In the genomic region with DNA sequence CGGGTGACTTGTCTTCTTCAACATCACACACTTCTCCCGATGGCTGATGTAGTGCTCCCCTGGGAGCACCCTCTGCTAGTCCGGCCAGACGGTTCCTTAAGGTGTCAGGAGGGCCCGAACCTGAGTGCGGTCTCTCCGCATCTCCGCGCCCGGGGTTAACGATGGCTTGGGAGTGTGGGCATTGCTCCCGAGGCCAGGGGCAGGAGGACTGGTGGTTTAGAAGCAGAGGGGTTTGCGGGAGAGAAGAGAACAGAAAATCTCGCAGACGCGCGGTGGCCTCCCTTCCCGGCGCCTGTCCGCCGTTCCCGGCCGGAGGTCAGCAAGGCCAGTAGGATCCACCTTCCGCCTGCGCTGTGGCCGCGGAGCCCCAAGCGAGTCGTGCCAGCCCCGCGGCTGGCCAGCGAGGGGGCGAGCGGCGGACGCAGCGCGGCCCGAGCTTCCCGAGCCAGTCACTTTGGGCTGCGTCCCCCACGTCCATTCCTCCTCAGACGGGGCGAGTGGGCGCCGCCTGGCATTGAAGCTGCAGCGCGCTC, we compare ENCODE assay signal across 8 cellular contexts. TPM values are rescaled to one million over a fixed set of nuclear protein-coding genes. Genes with fewer than 3 reads are reported as not detected.
A peak's percentile ranks its signal among the peaks of the same experiment; 100 is the strongest.
DNase-seq lines count a peak whose midpoint lies in the region; ATAC-seq and TF ChIP-seq lines count a peak whose summit lies in the region.

No MANE protein-coding gene starts in this region.

- no peak for TF ChIP-seq RAD21 in liver (IDR thresholded peaks at IDR 0.05)

- H3K36me3 ChIP-seq in ACC112 (ENCODE audit: insufficient read depth, low read length) (no peaks in the 10 kb centered on the region), liver (ENCODE audit: control insufficient read depth in 4 of 4, insufficient read depth in 3 of 4, low read depth in 1 of 4, low read length in 3 of 4) (peaks cover 2 to 15% (median 7%) of the 10 kb centered on the region in 4 donors), thymus (ENCODE audit: control insufficient read depth, insufficient read depth) (no peaks in the 10 kb centered on the region)

- peaks cover 3 to 5% of the 10 kb centered on the region in 2 donors for H3K36me3 Mint-ChIP-seq in CD14-positive monocyte

- no peak for TF ChIP-seq CTCF in cardiac fibroblast (IDR thresholded peaks at IDR 0.05; ENCODE audit: low read depth, low read length)
- no peak for TF ChIP-seq CTCF in liver (IDR thresholded peaks at IDR 0.05; ENCODE audit: low read depth, low read length, missing input control)
- TF ChIP-seq CTCF in CD14-positive monocyte (IDR thresholded peaks at IDR 0.05): no peak

- H3K9ac ChIP-seq in liver (ENCODE audit: low read depth in 1 of 2, low read length in 2 of 2): peak overlapping the region; percentile 96 to 99

- intact Hi-C loops in CD14-positive monocyte (cut with micrococcal nuclease): no loop called here

- 2% methylated on average over 48 of the region's 48 CpGs for WGBS in liver
- 3% methylated on average over 48 of the region's 48 CpGs for WGBS in thymus

- H3K27ac ChIP-seq in ACC112 (ENCODE audit: low read depth, low read length) (no peak overlapping the region), liver (ENCODE audit: low read depth in 1 of 2, low read length in 2 of 2) (peak overlapping the region; percentile 95 to 98), thymus (ENCODE audit: low read depth) (no peak overlapping the region)

- H3K4me1 Mint-ChIP-seq in CD14-positive monocyte: peaks cover 17% of the 10 kb centered on the region

- H3K4me1 ChIP-seq in ACC112 (ENCODE audit: control insufficient read depth, insufficient read depth, low read length, unreplicated experiment) (peaks cover 12% of the 10 kb centered on the region), liver (ENCODE audit: control insufficient read depth in 4 of 4, insufficient read depth in 4 of 4, low read length in 3 of 4) (peaks cover 0 to 27% (median 14%) of the 10 kb centered on the region in 4 donors), thymus (ENCODE audit: control insufficient read depth, insufficient read depth, low read length) (no peaks in the 10 kb centered on the region)

- peak overlapping the region; percentile 97 for H2AFZ ChIP-seq in ACC112 (ENCODE audit: low read length, unreplicated experiment)

- peaks cover 0 to 16% (median 5%) of the 10 kb centered on the region in 7 donors for H3K9me3 Mint-ChIP-seq in CD14-positive monocyte

- no peaks in the 10 kb centered on the region for H3K9me3 ChIP-seq in liver (ENCODE audit: control insufficient read depth in 4 of 4, low read length in 3 of 4)
- no peaks in the 10 kb centered on the region for H3K9me3 ChIP-seq in thymus (ENCODE audit: control insufficient read depth)

- H3K79me2 ChIP-seq in ACC112 (ENCODE audit: control insufficient read depth, insufficient read depth, low read length, unreplicated experiment): no peaks in the 10 kb centered on the region

- peak; percentile 32 for ATAC-seq in HG03064 (IDR thresholded peaks at IDR 0.05; ENCODE audit: low read depth, unreplicated experiment)

- peak overlapping the region; percentile 85 for H3K4me3 ChIP-seq in ACC112 (ENCODE audit: low read depth, low read length)
- H3K4me3 ChIP-seq in cardiac fibroblast (replicated peaks in 1 of 2; ENCODE audit: low read depth in 2 of 2, low read length in 2 of 2): peak overlapping the region; percentile 51 to 54
- H3K4me3 ChIP-seq in liver (ENCODE audit: low read depth in 1 of 3, low read length in 3 of 3): peak overlapping the region; percentile 70 to 95 (median 78)
- peak overlapping the region; percentile 27 for H3K4me3 ChIP-seq in thymus (ENCODE audit: low read length)

- H3K27ac Mint-ChIP-seq in CD14-positive monocyte: peak overlapping the region in 1 of 7 donors; percentile 15

- peaks cover 59 to 80% (median 76%) of the 10 kb centered on the region in 3 donors for H3K27me3 Mint-ChIP-seq in CD14-positive monocyte (ENCODE audit: low read depth in 3 of 3)

- H3K27me3 ChIP-seq in ACC112 (ENCODE audit: insufficient read depth, low read length) (peaks cover 50% of the 10 kb centered on the region), liver (ENCODE audit: control insufficient read depth in 4 of 4, insufficient read depth in 4 of 4, low read length in 3 of 4) (no peaks in the 10 kb centered on the region), thymus (ENCODE audit: control insufficient read depth, insufficient read depth) (peaks cover 37% of the 10 kb centered on the region)

- H3K4me3 Mint-ChIP-seq in CD14-positive monocyte: peak overlapping the region in 1 of 2 donors; percentile 91

- DNase-seq in cardiac fibroblast (ENCODE audit: low read depth in 2 of 2) (no peak), middle frontal gyrus (ENCODE audit: extremely low spot score, low spot score) (no peak), CD14-positive monocyte (ENCODE audit: low spot score) (no peak), DMS153 (lab: John Stamatoyannopoulos, UW) (no peak)

TF ChIP-seq in liver, 16 proteins besides CTCF, POLR2A, EP300 and RAD21:
- TF ChIP-seq RXRA (IDR thresholded peaks at IDR 0.05) (no peak), JUND (IDR thresholded peaks at IDR 0.05) (no peak), HNF4A (conservative IDR thresholded peaks at IDR 0.05) (no peak), FOXA1 (IDR thresholded peaks at IDR 0.05) (no peak), GABPA (IDR thresholded peaks at IDR 0.05 in 1 of 2, conservative IDR thresholded peaks at IDR 0.05 in 1 of 2) (no peak), HNF4G (IDR thresholded peaks at IDR 0.05) (no peak), YY1 (IDR thresholded peaks at IDR 0.05) (no peak), EGR1 (IDR thresholded peaks at IDR 0.05; ENCODE audit: low read depth in 2 of 2) (no peak), FOXA2 (IDR thresholded peaks at IDR 0.05) (no peak)
- TF ChIP-seq, protein P1, sequence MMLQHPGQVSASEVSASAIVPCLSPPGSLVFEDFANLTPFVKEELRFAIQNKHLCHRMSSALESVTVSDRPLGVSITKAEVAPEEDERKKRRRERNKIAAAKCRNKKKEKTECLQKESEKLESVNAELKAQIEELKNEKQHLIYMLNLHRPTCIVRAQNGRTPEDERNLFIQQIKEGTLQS (IDR thresholded peaks at IDR 0.05): no peak
- TF ChIP-seq, protein P2, sequence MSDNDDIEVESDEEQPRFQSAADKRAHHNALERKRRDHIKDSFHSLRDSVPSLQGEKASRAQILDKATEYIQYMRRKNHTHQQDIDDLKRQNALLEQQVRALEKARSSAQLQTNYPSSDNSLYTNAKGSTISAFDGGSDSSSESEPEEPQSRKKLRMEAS (IDR thresholded peaks at IDR 0.05): no peak
- TF ChIP-seq, protein P3, sequence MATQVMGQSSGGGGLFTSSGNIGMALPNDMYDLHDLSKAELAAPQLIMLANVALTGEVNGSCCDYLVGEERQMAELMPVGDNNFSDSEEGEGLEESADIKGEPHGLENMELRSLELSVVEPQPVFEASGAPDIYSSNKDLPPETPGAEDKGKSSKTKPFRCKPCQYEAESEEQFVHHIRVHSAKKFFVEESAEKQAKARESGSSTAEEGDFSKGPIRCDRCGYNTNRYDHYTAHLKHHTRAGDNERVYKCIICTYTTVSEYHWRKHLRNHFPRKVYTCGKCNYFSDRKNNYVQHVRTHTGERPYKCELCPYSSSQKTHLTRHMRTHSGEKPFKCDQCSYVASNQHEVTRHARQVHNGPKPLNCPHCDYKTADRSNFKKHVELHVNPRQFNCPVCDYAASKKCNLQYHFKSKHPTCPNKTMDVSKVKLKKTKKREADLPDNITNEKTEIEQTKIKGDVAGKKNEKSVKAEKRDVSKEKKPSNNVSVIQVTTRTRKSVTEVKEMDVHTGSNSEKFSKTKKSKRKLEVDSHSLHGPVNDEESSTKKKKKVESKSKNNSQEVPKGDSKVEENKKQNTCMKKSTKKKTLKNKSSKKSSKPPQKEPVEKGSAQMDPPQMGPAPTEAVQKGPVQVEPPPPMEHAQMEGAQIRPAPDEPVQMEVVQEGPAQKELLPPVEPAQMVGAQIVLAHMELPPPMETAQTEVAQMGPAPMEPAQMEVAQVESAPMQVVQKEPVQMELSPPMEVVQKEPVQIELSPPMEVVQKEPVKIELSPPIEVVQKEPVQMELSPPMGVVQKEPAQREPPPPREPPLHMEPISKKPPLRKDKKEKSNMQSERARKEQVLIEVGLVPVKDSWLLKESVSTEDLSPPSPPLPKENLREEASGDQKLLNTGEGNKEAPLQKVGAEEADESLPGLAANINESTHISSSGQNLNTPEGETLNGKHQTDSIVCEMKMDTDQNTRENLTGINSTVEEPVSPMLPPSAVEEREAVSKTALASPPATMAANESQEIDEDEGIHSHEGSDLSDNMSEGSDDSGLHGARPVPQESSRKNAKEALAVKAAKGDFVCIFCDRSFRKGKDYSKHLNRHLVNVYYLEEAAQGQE (IDR thresholded peaks at IDR 0.05): no peak
- TF ChIP-seq, protein P4, sequence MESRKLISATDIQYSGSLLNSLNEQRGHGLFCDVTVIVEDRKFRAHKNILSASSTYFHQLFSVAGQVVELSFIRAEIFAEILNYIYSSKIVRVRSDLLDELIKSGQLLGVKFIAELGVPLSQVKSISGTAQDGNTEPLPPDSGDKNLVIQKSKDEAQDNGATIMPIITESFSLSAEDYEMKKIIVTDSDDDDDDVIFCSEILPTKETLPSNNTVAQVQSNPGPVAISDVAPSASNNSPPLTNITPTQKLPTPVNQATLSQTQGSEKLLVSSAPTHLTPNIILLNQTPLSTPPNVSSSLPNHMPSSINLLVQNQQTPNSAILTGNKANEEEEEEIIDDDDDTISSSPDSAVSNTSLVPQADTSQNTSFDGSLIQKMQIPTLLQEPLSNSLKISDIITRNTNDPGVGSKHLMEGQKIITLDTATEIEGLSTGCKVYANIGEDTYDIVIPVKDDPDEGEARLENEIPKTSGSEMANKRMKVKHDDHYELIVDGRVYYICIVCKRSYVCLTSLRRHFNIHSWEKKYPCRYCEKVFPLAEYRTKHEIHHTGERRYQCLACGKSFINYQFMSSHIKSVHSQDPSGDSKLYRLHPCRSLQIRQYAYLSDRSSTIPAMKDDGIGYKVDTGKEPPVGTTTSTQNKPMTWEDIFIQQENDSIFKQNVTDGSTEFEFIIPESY (IDR thresholded peaks at IDR 0.05): no peak

RNA-seq across cellular contexts. Expression of a gene that starts 0.7 kb away (rescaled TPM):
- total RNA-seq in liver: 100 to 1,000 TPM; 212 to 472 TPM
- polyA plus RNA-seq in liver (100 to 1,000 TPM; 106 to 270 TPM), thymus (1.7 TPM), CD14-positive monocyte (not detected)

RNA-seq across cellular contexts. Expression of a gene that starts 25.6 kb away (rescaled TPM):
- total RNA-seq in liver: 10 to 100 TPM; 14.8 to 43.1 TPM
- polyA plus RNA-seq in liver (10 to 100 TPM; 15.6 to 32.5 TPM), thymus (52.9 TPM), CD14-positive monocyte (100 to 1,000 TPM; 101 to 143 TPM)

RNA-seq across cellular contexts. Expression of a gene that starts 26.0 kb away (rescaled TPM):
- total RNA-seq in liver: 10 to 100 TPM; 40.4 to 41.5 TPM
- polyA plus RNA-seq in liver: 10 to 100 TPM; 32.7 to 52.7 TPM
- polyA plus RNA-seq in thymus: 85.0 TPM
- 10 to 100 TPM; 84.8 to 86.1 TPM for polyA plus RNA-seq in CD14-positive monocyte

Comparison
In these comparisons a context has a peak if more than half of its experiments do, and no peak if none do; other contexts are left out.
1. H3K27ac ChIP-seq: peak in liver (2 of 2); none in ACC112 (single experiment) and thymus (single experiment).
2. H3K4me3 ChIP-seq: peak in every context shown above with its lines; median percentile 85 in ACC112; 78 in liver; 52 in cardiac fibroblast; 27 in thymus.
3. RNA of a gene that starts 0.7 kb away (polyA plus RNA-seq): 106 to 270 TPM in liver; 1.7 TPM in thymus (single experiment) and not detected in CD14-positive monocyte; every median in the first group is over 10 times any median in the second.